In the genomic region with DNA sequence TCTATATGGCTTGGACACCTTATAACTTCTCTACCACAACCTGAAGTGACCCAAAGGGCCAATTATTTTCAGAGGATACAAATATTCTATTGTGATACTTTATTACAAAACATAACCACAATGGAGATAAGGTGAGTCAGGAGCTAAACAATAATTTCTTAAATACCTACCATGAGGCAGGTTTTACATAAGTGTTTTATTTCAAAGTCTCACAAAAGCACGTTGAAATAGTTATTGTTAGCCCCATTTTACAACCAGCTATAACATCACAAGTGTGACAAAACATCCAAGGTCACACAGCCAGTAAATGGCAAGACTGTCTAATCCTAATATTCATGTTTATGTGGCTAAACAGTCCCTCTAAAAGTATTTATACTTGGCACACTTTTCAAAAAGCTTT, we compare ENCODE assay signal across 15 cellular contexts. TPM values are rescaled to one million over a fixed set of nuclear protein-coding genes. Genes with fewer than 3 reads are reported as not detected.
DNase-seq lines count a peak whose midpoint lies in the region; ATAC-seq and TF ChIP-seq lines count a peak whose summit lies in the region.
"Had no signal": no experiment of that assay in that cellular context is flagged by ENCODE, and none has a peak within 500 bp of the region (broad histone marks: within the 10 kb centered on the region; RNA-seq: fewer than 3 reads in every experiment).

No MANE protein-coding gene starts in this region.

- H3K36me3 ChIP-seq in left ventricle myocardium inferior (no peaks in the 10 kb centered on the region), heart right ventricle (no peaks in the 10 kb centered on the region), sigmoid colon (no peaks in the 10 kb centered on the region)
- H3K36me3 ChIP-seq: BLaER1 had no signal

- no peaks in the 10 kb centered on the region for H3K9me3 ChIP-seq in left ventricle myocardium inferior (replicated peaks)
- no peaks in the 10 kb centered on the region for H3K9me3 ChIP-seq in heart right ventricle
- H3K9me3 ChIP-seq in sigmoid colon = no peaks in the 10 kb centered on the region
- H3K9me3 ChIP-seq: BLaER1 had no signal

- H3K4me3 ChIP-seq in left ventricle myocardium inferior (no peak overlapping the region), heart right ventricle (no peak overlapping the region), sigmoid colon (no peak overlapping the region)
- H3K4me3 ChIP-seq: BLaER1, GM23338 had no signal

- H3K27me3 ChIP-seq in left ventricle myocardium inferior (ENCODE audit: low read depth) (no peaks in the 10 kb centered on the region), heart right ventricle (no peaks in the 10 kb centered on the region), foreskin keratinocyte (no peaks in the 10 kb centered on the region), sigmoid colon (no peaks in the 10 kb centered on the region)
- H3K27me3 ChIP-seq: BLaER1 had no signal

- no peak for TF ChIP-seq EP300 in sigmoid colon (IDR thresholded peaks at IDR 0.05)

- intact Hi-C loops in left ventricle myocardium inferior (cut with micrococcal nuclease) (no loop called here), heart right ventricle (cut with DNase I) (no loop called here), sigmoid colon (cut with DNase I) (no loop called here)

- peak overlapping the region; percentile 1 for H3K27ac ChIP-seq in left ventricle myocardium inferior (replicated peaks)
- H3K27ac ChIP-seq in heart right ventricle = no peak overlapping the region
- H3K27ac ChIP-seq in foreskin keratinocyte = no peak overlapping the region
- peak overlapping the region in 3 of 4 donors; percentile 35 to 74 (median 46) for H3K27ac ChIP-seq in sigmoid colon
- H3K27ac ChIP-seq: BLaER1 had no signal

- ATAC-seq in heart right ventricle (no peak), foreskin keratinocyte (peak; percentile 26)
- ATAC-seq: GM23338, HCT116 had no signal

- DNase-seq in left ventricle myocardium inferior = no peak
- DNase-seq in heart right ventricle = no peak
- no peak for DNase-seq in foreskin keratinocyte
- no peak for DNase-seq in sigmoid colon
- DNase-seq in ecto neural progenitor cell (ENCODE audit: low spot score) = no peak
- no peak for DNase-seq in SK-N-DZ (ENCODE audit: low spot score)
- no peak for DNase-seq in NCI-H146 treated with DMSO at 0.1 percent for 48 hours (lab: John Stamatoyannopoulos, UW; ENCODE audit: unreplicated experiment)
- DNase-seq: 8988T; CD4-positive, alpha-beta memory T cell; DMS153; DMS79; GDM1 had no signal

- no peak for TF ChIP-seq CTCF in left ventricle myocardium inferior (IDR thresholded peaks at IDR 0.05; ENCODE audit: borderline replicate concordance)
- TF ChIP-seq CTCF in heart right ventricle (IDR thresholded peaks at IDR 0.05) = no peak
- TF ChIP-seq CTCF in foreskin keratinocyte (conservative IDR thresholded peaks at IDR 0.05) = no peak
- no peak for TF ChIP-seq CTCF in sigmoid colon (IDR thresholded peaks at IDR 0.05)

- 44 to 71% methylated on average over 1 of the region's 1 CpG for WGBS in heart right ventricle, 2 donors
- WGBS in sigmoid colon, 2 donors = 3 to 31% methylated on average over 1 of the region's 1 CpG

- TF ChIP-seq POLR2A in sigmoid colon (IDR thresholded peaks at IDR 0.05) = no peak

- H3K4me1 ChIP-seq in left ventricle myocardium inferior (peaks cover 48% of the 10 kb centered on the region), heart right ventricle (peaks cover 0 to 44% (median 16%) of the 10 kb centered on the region in 9 donors), foreskin keratinocyte (no peaks in the 10 kb centered on the region), sigmoid colon (peaks cover 0 to 69% (median 34%) of the 10 kb centered on the region in 4 donors)
- H3K4me1 ChIP-seq: BLaER1 had no signal

RNA-seq across cellular contexts. Expression of gene SLC2A13, which starts 40.2 kb away (rescaled TPM):
- 5.5 TPM for total RNA-seq in left ventricle myocardium inferior
- total RNA-seq in heart right ventricle = 10 to 100 TPM in 6 of 10 donors, 1 to 10 TPM in 4; 7.3 to 14.2 (median 10.2) TPM
- 1 to 10 TPM; 2.6 to 3.1 TPM for polyA plus RNA-seq in heart right ventricle
- total RNA-seq in foreskin keratinocyte = 1.9 and 2.3 TPM in 2 replicates
- 0.39 and 0.46 TPM in 2 replicates for polyA plus RNA-seq in foreskin keratinocyte
- total RNA-seq in sigmoid colon = 10 to 100 TPM; 20.2 to 32.3 (median 29.7) TPM
- polyA plus RNA-seq in sigmoid colon = 1 to 10 TPM; 1.8 to 5.6 (median 2.8) TPM
- 6.2 and 8.6 TPM in 2 replicates for polyA plus RNA-seq in SK-N-DZ (2014; cell fraction: cytosol; rRNA removed)
- 8.0 and 8.3 TPM in 2 replicates for polyA plus RNA-seq in SK-N-DZ (2014; cell fraction: nucleus; rRNA removed)

Comparison
In these comparisons a context has a peak if more than half of its experiments do, and no peak if none do; other contexts are left out.
1. H3K27ac ChIP-seq: peak in left ventricle myocardium inferior (single experiment) and sigmoid colon (3 of 4); none in heart right ventricle (0 of 10) and foreskin keratinocyte (single experiment).